22 cellular contexts compared by ENCODE assay signal in genomic region chr20:31838646-31839292, GRCh38. TPM values are rescaled to one million over a fixed set of nuclear protein-coding genes. Genes with fewer than 3 reads are reported as not detected.
DNase-seq lines count a peak whose midpoint lies in the region; ATAC-seq, FAIRE-seq and TF ChIP-seq lines count a peak whose summit lies in the region.
"Had no signal": no experiment of that assay in that cellular context is flagged by ENCODE, and none has a peak within 500 bp of the region (broad histone marks: within the 10 kb centered on the region; RNA-seq: fewer than 3 reads in every experiment).

No MANE protein-coding gene starts in this region.

- H3K36me3 ChIP-seq in BLaER1 treated with 17β-estradiol and CSF1 and Interleukin-3, amounts not matched to agents 10 nM and 100 nM: no peaks in the 10 kb centered on the region
- H3K36me3 ChIP-seq in SJSA1: no peaks in the 10 kb centered on the region; the same call in 1 of the 2 replicates
- H3K36me3 ChIP-seq: gastrocnemius medialis, MG63 had no signal

- H3K27me3 ChIP-seq in BLaER1 treated with 17β-estradiol and CSF1 and Interleukin-3, amounts not matched to agents 10 nM and 100 nM: peaks cover 0 to 99% (median 0%) of the 10 kb centered on the region in 11 experiments; a peak in 9 of 22 replicates
- H3K27me3 ChIP-seq in SJSA1 (replicated peaks): no peaks in the 10 kb centered on the region
- H3K27me3 ChIP-seq: gastrocnemius medialis, MG63 had no signal

- peaks cover 0 to 96% (median 28%) of the 10 kb centered on the region in 11 experiments; a peak in 19 of 22 replicates for H4K20me1 ChIP-seq in BLaER1 treated with 17β-estradiol and CSF1 and Interleukin-3, amounts not matched to agents 10 nM and 100 nM

- ATAC-seq in HG02938 (IDR thresholded peaks at IDR 0.05; ENCODE audit: unreplicated experiment) (no peak), GM21515 (IDR thresholded peaks at IDR 0.05; ENCODE audit: unreplicated experiment) (no peak)
- ATAC-seq: activated naive CD4-positive, alpha-beta T cell treated with anti-CD3 and anti-CD28 coated beads, Interleukin-2, amount 50 U/mL, for 72 hours; gastrocnemius medialis; natural killer cell treated with Interleukin-12 subunit alpha and Interleukin-12 subunit beta and Interleukin-15 and Interleukin-18, amount 100 ng/mL, for 72 hours had no signal

- TF ChIP-seq CTCF in fibroblast of villous mesenchyme (IDR thresholded peaks at IDR 0.05; ENCODE audit: insufficient read depth, low read depth, low read length): no peak

- H3K4me2 ChIP-seq in BLaER1 treated with 17β-estradiol and CSF1 and Interleukin-3, amounts not matched to agents 10 nM and 100 nM: peak overlapping the region in 10 of 11 experiments; percentile 69 to 92 (median 88); a peak in 19 of 22 replicates

- peaks cover 51 to 85% (median 82%) of the 10 kb centered on the region in 10 experiments for H3K4me1 ChIP-seq in BLaER1 treated with 17β-estradiol and CSF1 and Interleukin-3, amounts not matched to agents 10 nM and 100 nM
- H3K4me1 ChIP-seq in SJSA1 (replicated peaks): peaks cover 100% of the 10 kb centered on the region

- H3K27ac ChIP-seq in BLaER1 treated with 17β-estradiol and CSF1 and Interleukin-3, amounts not matched to agents 10 nM and 100 nM: 0 out of 22 replicates have a peak overlapping the region, but pooled peaks of 1 of the 11 experiments have one; percentile 7
- H3K27ac ChIP-seq in SJSA1: 0 out of 2 replicates have a peak overlapping the region, but pooled peaks have one; percentile 2

- no peaks in the 10 kb centered on the region for H3K9me3 ChIP-seq in BLaER1 treated with 17β-estradiol and CSF1 and Interleukin-3, amounts not matched to agents 10 nM and 100 nM (replicated peaks in 1 of 11)
- no peaks in the 10 kb centered on the region for H3K9me3 ChIP-seq in SJSA1 (replicated peaks)
- H3K9me3 ChIP-seq: gastrocnemius medialis, MG63 had no signal

- peak; percentile 59 for FAIRE-seq in HTR-8/SVneo (lab: Jason Lieb, UNC)
- FAIRE-seq: endometrium had no signal

- no peak overlapping the region for H3K4me3 ChIP-seq in BLaER1 treated with 17β-estradiol and CSF1 and Interleukin-3, amounts not matched to agents 10 nM and 100 nM
- H3K4me3 ChIP-seq in SJSA1: no peak overlapping the region
- no peak overlapping the region for H3K4me3 ChIP-seq in fibroblast of villous mesenchyme (ENCODE audit: low read depth, low read length)
- H3K4me3 ChIP-seq: gastrocnemius medialis, lung, MG63 had no signal

- DNase-seq in HTR-8/SVneo (ENCODE audit: insufficient read length, low spot score) (no peak), SJSA1 (ENCODE audit: low read depth in 1 of 2, low spot score in 2 of 2) (peak in 1 of 2 experiments; percentile 47), fibroblast of villous mesenchyme (ENCODE audit: low read depth) (peak; percentile 29), HCEC 1CT (no peak)
- no peak for DNase-seq in stimulated activated CD4-positive, alpha-beta T cell treated with anti-CD3 and anti-CD28 coated beads, Interleukin-2, amount 100 ng/mL, for 24 hours
- DNase-seq: activated CD4-positive, alpha-beta T cell treated with anti-CD3 and anti-CD28 coated beads, Interleukin-2, amount 10 ng/mL, durations not matched to agents 7 days and 5 days; activated T-cell treated with anti-CD3 and anti-CD28 coated beads, Interleukin-2, amount 50 U/mL, for 1 hour; central memory CD4-positive, alpha-beta T cell; gastrocnemius medialis; MG63; NCI-H2081; NCI-H526 treated with DMSO at 0.1 percent for 48 hours; SHP77 had no signal

- H3K9ac ChIP-seq in BLaER1 treated with 17β-estradiol and CSF1 and Interleukin-3, amounts not matched to agents 10 nM and 100 nM: no peak overlapping the region

RNA-seq across cellular contexts. Expression of gene FOXS1, which starts 6.6 kb away (rescaled TPM):
- 0.25 and 1.5 TPM in 2 replicates for total RNA-seq in SJSA1 (2014; rRNA removed; shearing (Covaris generic))
- total RNA-seq in fibroblast of villous mesenchyme: 1.7 and 2.9 TPM in 2 replicates
- total RNA-seq: activated CD4-positive, alpha-beta T cell treated with anti-CD3 and anti-CD28 coated beads, Interleukin-2, amount 10 ng/mL, durations not matched to agents 7 days and 5 days; activated naive CD4-positive, alpha-beta T cell treated with anti-CD3 and anti-CD28 coated beads, Interleukin-2, amount 50 U/mL, for 72 hours; HT-29; natural killer cell treated with Interleukin-12 subunit alpha and Interleukin-12 subunit beta and Interleukin-15 and Interleukin-18, amount 100 ng/mL, for 72 hours; pulmonary artery endothelial cell had no signal

RNA-seq across cellular contexts. Expression of gene MYLK2, which starts 19.6 kb away (rescaled TPM):
- total RNA-seq in SJSA1 (2014; rRNA removed; shearing (Covaris generic)): 0.82 and 1.0 TPM in 2 replicates
- total RNA-seq in fibroblast of villous mesenchyme: under 0.01 and 0.32 TPM in 2 replicates

RNA-seq across cellular contexts. Expression of gene DUSP15, which starts 31.6 kb away (rescaled TPM):
- total RNA-seq in SJSA1 (2014; rRNA removed; shearing (Covaris generic)): 1.5 and 3.4 TPM in 2 replicates
- total RNA-seq in fibroblast of villous mesenchyme: 0.32 TPM in 1 of 2 replicates, not detected in the other
- total RNA-seq: activated CD4-positive, alpha-beta T cell treated with anti-CD3 and anti-CD28 coated beads, Interleukin-2, amount 10 ng/mL, durations not matched to agents 7 days and 5 days; activated naive CD4-positive, alpha-beta T cell treated with anti-CD3 and anti-CD28 coated beads, Interleukin-2, amount 50 U/mL, for 72 hours; HT-29; natural killer cell treated with Interleukin-12 subunit alpha and Interleukin-12 subunit beta and Interleukin-15 and Interleukin-18, amount 100 ng/mL, for 72 hours; pulmonary artery endothelial cell had no signal

RNA-seq across cellular contexts. Expression of gene TTLL9, which starts 31.7 kb away (rescaled TPM):
- not detected in 2 replicates for total RNA-seq in SJSA1 (2014; rRNA removed; shearing (Covaris generic))
- total RNA-seq in fibroblast of villous mesenchyme: not detected in 2 replicates
- total RNA-seq: activated CD4-positive, alpha-beta T cell treated with anti-CD3 and anti-CD28 coated beads, Interleukin-2, amount 10 ng/mL, durations not matched to agents 7 days and 5 days; activated naive CD4-positive, alpha-beta T cell treated with anti-CD3 and anti-CD28 coated beads, Interleukin-2, amount 50 U/mL, for 72 hours; gastrocnemius medialis; natural killer cell treated with Interleukin-12 subunit alpha and Interleukin-12 subunit beta and Interleukin-15 and Interleukin-18, amount 100 ng/mL, for 72 hours had no signal
